ENCODE assay signal across 14 cellular contexts in genomic region chr4:118790544-118790943, GRCh38.
"Had no signal": no experiment of that assay in that cellular context is flagged by ENCODE, and none has a peak within 500 bp of the region (broad histone marks: within the 10 kb centered on the region; RNA-seq: fewer than 3 reads in every experiment).

No MANE protein-coding gene starts in this region.

- H3K4me3 ChIP-seq: dorsolateral prefrontal cortex, right atrium auricular region had no signal

- H3K27me3 ChIP-seq: dorsolateral prefrontal cortex, foreskin keratinocyte, right atrium auricular region had no signal

- H3K27ac ChIP-seq: dorsolateral prefrontal cortex, foreskin keratinocyte, right atrium auricular region had no signal

- H3K9me3 ChIP-seq: right atrium auricular region had no signal

- DNase-seq: activated CD4-positive, alpha-beta T cell treated with anti-CD3 and anti-CD28 coated beads for 1 hour; activated CD4-positive, alpha-beta T cell treated with anti-CD3 and anti-CD28 coated beads, Interleukin-2, amount 50 U/mL, for 48 hours; activated CD8-positive, alpha-beta memory T cell treated with anti-CD3 and anti-CD28 coated beads, Interleukin-2, amount 10 ng/mL, durations not matched to agents 7 days and 5 days; activated effector memory CD4-positive, alpha-beta T cell treated with Interleukin-2 at 50 U/mL for 16 hours; activated T-cell treated with anti-CD3 and anti-CD28 coated beads, Interleukin-2, amount 50 U/mL, for 24 hours; dorsolateral prefrontal cortex; foreskin keratinocyte; left ventricle myocardium superior; mesendoderm; stimulated activated CD4-positive, alpha-beta T cell treated with anti-CD3 and anti-CD28 coated beads, Interleukin-1b, Interleukin-23, amount 100 ng/mL, for 48 hours; stimulated activated naive CD4-positive, alpha-beta T cell; SW 1271 had no signal

- FAIRE-seq: keratinocyte had no signal

- ATAC-seq: activated CD8-positive, alpha-beta memory T cell treated with anti-CD3 and anti-CD28 coated beads, Interleukin-2, amount 10 ng/mL, durations not matched to agents 7 days and 5 days; foreskin keratinocyte; left ventricle myocardium superior had no signal
